In genomic region chr15:34621675-34622074, GRCh38 we compare ENCODE assay signal across 9 cellular contexts. TPM values are rescaled to one million over a fixed set of nuclear protein-coding genes. Genes with fewer than 3 reads are reported as not detected.
DNase-seq lines count a peak whose midpoint lies in the region; ATAC-seq and TF ChIP-seq lines count a peak whose summit lies in the region.
"Had no signal": no experiment of that assay in that cellular context is flagged by ENCODE, and none has a peak within 500 bp of the region (broad histone marks: within the 10 kb centered on the region; RNA-seq: fewer than 3 reads in every experiment).

No MANE protein-coding gene starts in this region.

- intact Hi-C loops in heart right ventricle (cut with DNase I) (loop anchor here in 9 of 10 donors (2.0 to 10.0 kb wide), 4 partner anchors 293 to 301 kb away; no protein-coding TSS in a partner anchor), Right ventricle myocardium inferior (cut with DNase I) (loop anchor here (2.0 kb wide), 1 partner anchor 301 kb away; no protein-coding TSS in a partner anchor), PC-3 (cut with micrococcal nuclease) (loop anchor here (1.0 to 10.0 kb wide), 4 partner anchors 87 to 299 kb away; partner anchors contain the start of gene ACTC1), uterus (cut with DNase I; ENCODE audit: low total_unique reads) (no loop called here), posterior cingulate gyrus (cut with DNase I) (loop anchor here (2.0 kb wide), 1 partner anchor 299 kb away; no protein-coding TSS in a partner anchor)

- TF ChIP-seq CTCF in heart right ventricle (IDR thresholded peaks at IDR 0.05) (peak; percentile 11 to 63 (median 40)), PC-3 (conservative IDR thresholded peaks at IDR 0.05; ENCODE audit: low read depth, low read length) (peak; percentile 85), fibroblast of lung (conservative IDR thresholded peaks at IDR 0.05 in 1 of 2, IDR thresholded peaks at IDR 0.05 in 1 of 2; ENCODE audit: low read depth in 1 of 2, low read length in 2 of 2) (peak; percentile 21 to 43), uterus (IDR thresholded peaks at IDR 0.05) (peak; percentile 17 to 45 (median 42))

- no peak overlapping the region for H3K4me3 ChIP-seq in heart right ventricle
- no peak overlapping the region for H3K4me3 ChIP-seq in PC-3 (ENCODE audit: low read length)
- no peak overlapping the region for H3K4me3 ChIP-seq in fibroblast of lung (replicated peaks in 1 of 4; ENCODE audit: control extremely low read depth in 1 of 4, insufficient read depth in 1 of 4, low read depth in 3 of 4, low read length in 4 of 4)
- H3K4me3 ChIP-seq in uterus = no peak overlapping the region
- H3K4me3 ChIP-seq: SJCRH30 had no signal

- 41 to 53% methylated on average over 5 of the region's 5 CpGs for WGBS in heart right ventricle, 2 donors

- ATAC-seq in heart right ventricle (peak in 1 of 8 donors; percentile 50), Right ventricle myocardium inferior (no peak), PC-3 (peak; percentile 79), HG03025 (IDR thresholded peaks at IDR 0.05; ENCODE audit: low FRiP score, unreplicated experiment) (no peak), HG03565 (IDR thresholded peaks at IDR 0.05; ENCODE audit: unreplicated experiment) (no peak)

- H3K9me2 ChIP-seq in PC-3 (replicated peaks; ENCODE audit: low read length) = no peaks in the 10 kb centered on the region

- H3K27me3 ChIP-seq in heart right ventricle (peaks cover 0 to 7% (median 0%) of the 10 kb centered on the region in 7 donors), PC-3 (ENCODE audit: low read length) (peaks cover 13% of the 10 kb centered on the region), fibroblast of lung (ENCODE audit: control insufficient read depth, insufficient read depth, low read length) (no peaks in the 10 kb centered on the region), uterus (no peaks in the 10 kb centered on the region)
- H3K27me3 ChIP-seq: SJCRH30 had no signal

- H3K9ac ChIP-seq in PC-3 (ENCODE audit: low read length) = no peak overlapping the region
- no peak overlapping the region for H3K9ac ChIP-seq in fibroblast of lung (ENCODE audit: insufficient read depth, low read length)

- H4K20me1 ChIP-seq in PC-3 (ENCODE audit: low read length) (no peaks in the 10 kb centered on the region), fibroblast of lung (ENCODE audit: control insufficient read depth, extremely low read depth, insufficient read depth, low read length) (no peaks in the 10 kb centered on the region)

- H3K27ac ChIP-seq in heart right ventricle (no peak overlapping the region), PC-3 (ENCODE audit: low read length) (no peak overlapping the region), fibroblast of lung (ENCODE audit: insufficient read depth, low read length) (no peak overlapping the region), uterus (no peak overlapping the region)
- H3K27ac ChIP-seq: SJCRH30 had no signal

- H2AFZ ChIP-seq in PC-3 (ENCODE audit: low read length) (no peak overlapping the region), fibroblast of lung (ENCODE audit: low read length) (no peak overlapping the region)

- CTCF ChIA-PET in PC-3 (lab: Charles Lee) = interaction anchor here (0.5 to 2.2 kb wide), 12 partner anchors 11 to 998 kb away, joined by 3 to 24 read pairs (median 4); partner anchors contain the start of gene AQR

- H3K79me2 ChIP-seq in PC-3 (ENCODE audit: low read length) (no peaks in the 10 kb centered on the region), fibroblast of lung (ENCODE audit: control insufficient read depth, insufficient read depth, low read length) (no peaks in the 10 kb centered on the region)

- H3K36me3 ChIP-seq in heart right ventricle = no peaks in the 10 kb centered on the region
- H3K36me3 ChIP-seq in PC-3 (ENCODE audit: low read depth, low read length) = no peaks in the 10 kb centered on the region
- no peaks in the 10 kb centered on the region for H3K36me3 ChIP-seq in fibroblast of lung (ENCODE audit: control insufficient read depth, insufficient read depth, low read length)
- no peaks in the 10 kb centered on the region for H3K36me3 ChIP-seq in uterus
- H3K36me3 ChIP-seq: SJCRH30 had no signal

- no peaks in the 10 kb centered on the region for H3K9me3 ChIP-seq in heart right ventricle
- H3K9me3 ChIP-seq in PC-3 (ENCODE audit: low read length) = no peaks in the 10 kb centered on the region
- no peaks in the 10 kb centered on the region for H3K9me3 ChIP-seq in fibroblast of lung (ENCODE audit: control insufficient read depth, insufficient read depth, low read depth, low read length)
- H3K9me3 ChIP-seq in uterus = no peaks in the 10 kb centered on the region

- POLR2A ChIA-PET in PC-3 (lab: Charles Lee; ENCODE audit: unreplicated experiment) = interaction anchor here (0.6 kb wide), 1 partner anchor 292 kb away, joined by 4 read pairs; no protein-coding TSS in a partner anchor

- DNase-seq in heart right ventricle (no peak), Right ventricle myocardium inferior (ENCODE audit: missing footprints) (no peak), PC-3 (peak; percentile 64), fibroblast of lung (ENCODE audit: low read depth in 2 of 2) (peak; percentile 44 to 56), uterus (no peak), posterior cingulate gyrus (no peak)

- BruUV-seq in PC-3 (replicated peaks; lab: Mats Ljungman, UMichigan) = no TSS peak

- H3F3A ChIP-seq in PC-3 (ENCODE audit: low read length, unreplicated experiment) = no peaks in the 10 kb centered on the region

- TF ChIP-seq POLR2A in uterus (IDR thresholded peaks at IDR 0.05) = no peak

- no peak overlapping the region for H3K4me2 ChIP-seq in PC-3 (ENCODE audit: low read length)
- no peak overlapping the region for H3K4me2 ChIP-seq in fibroblast of lung (ENCODE audit: extremely low read depth, insufficient read depth, low read length)

- H3K4me1 ChIP-seq in heart right ventricle (peaks cover 0 to 17% (median 6%) of the 10 kb centered on the region in 9 donors), PC-3 (ENCODE audit: insufficient read depth, low read length) (peaks cover 12% of the 10 kb centered on the region), fibroblast of lung (ENCODE audit: control insufficient read depth, extremely low read depth, insufficient read depth, low read length) (no peaks in the 10 kb centered on the region), uterus (no peaks in the 10 kb centered on the region)

RNA-seq across cellular contexts. Expression of gene GOLGA8B, which starts 38.2 kb away (rescaled TPM):
- 10 to 100 TPM; 10.7 to 36.6 (median 21.4) TPM for total RNA-seq in heart right ventricle
- 10 to 100 TPM in 1 of 2 donors, 1 to 10 TPM in 1; 4.0 to 80.6 TPM for polyA plus RNA-seq in heart right ventricle
- total RNA-seq in Right ventricle myocardium inferior = 7.1 TPM
- 50.0 and 51.0 TPM in 2 replicates for total RNA-seq in PC-3 (2014; rRNA removed)
- 14.7 and 19.5 TPM in 2 replicates for total RNA-seq in fibroblast of lung
- polyA plus RNA-seq in fibroblast of lung = 9.4 and 19.6 TPM in 2 replicates
- 5.5 and 11.9 TPM in 2 replicates for polyA plus RNA-seq in fibroblast of lung (2012)
- 0.82 and 4.9 TPM in 2 replicates for polyA minus RNA-seq in fibroblast of lung (ENCODE audit: low replicate concordance)
- total RNA-seq in uterus = 100 to 1,000 TPM in 1 of 4 donors, 10 to 100 TPM in 3; 20.3 to 242 (median 71.6) TPM

Comparison
In these comparisons a context has a peak if more than half of its experiments do, and no peak if none do; other contexts are left out.
1. DNase-seq: peak in PC-3 (single experiment) and fibroblast of lung (2 of 2); none in heart right ventricle (0 of 2), Right ventricle myocardium inferior (single experiment), uterus (0 of 2) and posterior cingulate gyrus (0 of 10).
2. CTCF ChIP-seq: peak in every context shown above with its lines; median percentile 85 in PC-3; 42 in uterus; 40 in heart right ventricle; 32 in fibroblast of lung.